ENCODE assay signal across 6 cellular contexts in the genomic region with DNA sequence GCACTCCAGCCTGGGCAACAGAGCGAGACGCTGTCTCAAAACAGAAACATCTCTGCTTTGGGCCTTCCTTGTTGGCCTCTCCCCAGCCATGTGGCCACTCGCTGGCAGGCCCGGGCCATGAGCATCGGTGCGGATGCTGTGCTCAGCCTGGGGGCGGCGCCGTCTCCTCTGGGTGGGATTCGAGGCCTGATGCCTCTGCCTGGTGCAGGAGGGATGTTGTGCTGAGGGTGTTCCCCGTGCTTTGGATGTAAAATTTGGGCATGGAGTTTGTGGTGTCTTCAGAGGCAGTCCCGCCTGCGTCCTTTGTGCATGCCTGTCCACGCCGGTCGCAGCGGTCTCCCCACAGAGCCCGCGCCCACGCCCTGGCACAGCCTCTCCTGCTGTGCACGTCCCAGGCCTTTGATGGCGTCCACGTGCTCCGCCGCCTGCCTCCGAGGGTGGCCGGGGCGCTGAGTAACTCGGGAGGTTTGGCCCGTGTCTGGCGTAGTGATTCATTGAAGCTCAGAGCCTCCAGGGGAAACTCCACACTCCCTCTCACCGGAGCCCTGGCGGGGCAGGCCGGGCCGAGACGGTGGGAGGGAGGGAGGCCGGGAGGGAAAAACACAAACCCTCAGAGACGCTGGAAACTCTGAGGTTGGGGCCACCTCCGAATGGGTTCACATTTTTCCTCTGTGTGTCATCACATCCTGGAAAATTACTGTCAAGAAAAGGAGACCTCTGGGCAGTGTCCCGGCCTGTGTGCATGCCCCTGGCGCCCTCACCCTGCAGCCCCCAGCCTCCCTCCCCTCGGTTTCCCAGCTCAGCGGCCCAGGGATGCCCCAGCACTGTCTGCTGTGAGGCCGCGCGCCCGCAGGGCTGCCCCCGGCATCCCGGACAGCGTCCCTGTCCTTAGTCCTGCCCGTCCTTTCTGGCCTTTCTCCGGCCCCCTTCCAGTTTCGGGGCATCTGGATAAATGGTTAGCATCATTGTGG. TPM values are rescaled to one million over a fixed set of nuclear protein-coding genes. Genes with fewer than 3 reads are reported as not detected.
DNase-seq lines count a peak whose midpoint lies in the region; ATAC-seq and TF ChIP-seq lines count a peak whose summit lies in the region.

No MANE protein-coding gene starts in this region.

- H3K9me3 ChIP-seq in WERI-Rb-1 (ENCODE audit: severe bottlenecking), result no peaks in the 10 kb centered on the region

- no peak overlapping the region for H3K4me3 ChIP-seq in WERI-Rb-1 (ENCODE audit: low read depth, low read length)

- no peak overlapping the region for H3K27ac ChIP-seq in WERI-Rb-1

- no peak for ATAC-seq in GM21786 (IDR thresholded peaks at IDR 0.05; ENCODE audit: unreplicated experiment)

- TF ChIP-seq CTCF in chondrocyte (IDR thresholded peaks at IDR 0.05) (no peak), WERI-Rb-1 (IDR thresholded peaks at IDR 0.05; ENCODE audit: low read depth, low read length) (no peak)

- peaks cover 5% of the 10 kb centered on the region for H3K36me3 ChIP-seq in WERI-Rb-1

- no peaks in the 10 kb centered on the region for H3K36me3 Mint-ChIP-seq in chondrocyte (ENCODE audit: low read depth)

- H3K27me3 ChIP-seq in WERI-Rb-1 (ENCODE audit: insufficient read depth, low read depth, severe bottlenecking), result no peaks in the 10 kb centered on the region

- peak overlapping the region; percentile 74 for H3K27ac Mint-ChIP-seq in chondrocyte (ENCODE audit: unreplicated experiment)

- H3K4me3 Mint-ChIP-seq in chondrocyte (ENCODE audit: unreplicated experiment), result peak overlapping the region; percentile 22

- DNase-seq in HPDE6-E6E7 (ENCODE audit: extremely low spot score) (peak; percentile 97), chondrocyte (ENCODE audit: low spot score) (no peak), renal cortical epithelial cell (ENCODE audit: low read depth) (peak; percentile 91), WERI-Rb-1 (no peak), NCI-H510A treated with DMSO at 0.1 percent for 48 hours (lab: John Stamatoyannopoulos, UW) (no peak)

- no peaks in the 10 kb centered on the region for H3K9me3 Mint-ChIP-seq in chondrocyte (ENCODE audit: low read depth)

- H3K27me3 Mint-ChIP-seq in chondrocyte (ENCODE audit: low read depth), result no peaks in the 10 kb centered on the region

- H3K4me1 Mint-ChIP-seq in chondrocyte (ENCODE audit: low read depth), result peaks cover 18% of the 10 kb centered on the region

RNA-seq across cellular contexts. Expression of a gene that starts 19.0 kb away (rescaled TPM):
- total RNA-seq in chondrocyte (18.1 to 25.1 TPM (median 19.2 TPM) in 3 replicates), renal cortical epithelial cell (13.6 and 63.6 TPM in 2 replicates)

RNA-seq across cellular contexts. Expression of a gene that starts 19.4 kb away (rescaled TPM):
- total RNA-seq in chondrocyte (7.9 to 12.8 TPM (median 8.2 TPM) in 3 replicates), renal cortical epithelial cell (15.2 and 15.8 TPM in 2 replicates)

RNA-seq across cellular contexts. Expression of a gene that starts 26.3 kb away (rescaled TPM):
- total RNA-seq in chondrocyte, result 30.4 to 36.9 TPM (median 36.1 TPM) in 3 replicates
- total RNA-seq in renal cortical epithelial cell, result 12.6 and 18.8 TPM in 2 replicates

RNA-seq across cellular contexts. Expression of a gene that starts 27.8 kb away (rescaled TPM):
- total RNA-seq in chondrocyte (14.9 to 32.7 TPM (median 32.3 TPM) in 3 replicates), renal cortical epithelial cell (7.7 and 16.8 TPM in 2 replicates)

RNA-seq across cellular contexts. Expression of a gene that starts 33.8 kb away (rescaled TPM):
- total RNA-seq in chondrocyte, result 52.8 to 59.8 TPM (median 58.2 TPM) in 3 replicates
- 19.4 and 35.4 TPM in 2 replicates for total RNA-seq in renal cortical epithelial cell

Comparison
In these comparisons a context has a peak if more than half of its experiments do, and no peak if none do; other contexts are left out.
1. DNase-seq: peak in HPDE6-E6E7 (single experiment) and renal cortical epithelial cell (single experiment); none in chondrocyte (single experiment), WERI-Rb-1 (single experiment) and NCI-H510A treated with DMSO at 0.1 percent for 48 hours (single experiment).